In the genomic region with DNA sequence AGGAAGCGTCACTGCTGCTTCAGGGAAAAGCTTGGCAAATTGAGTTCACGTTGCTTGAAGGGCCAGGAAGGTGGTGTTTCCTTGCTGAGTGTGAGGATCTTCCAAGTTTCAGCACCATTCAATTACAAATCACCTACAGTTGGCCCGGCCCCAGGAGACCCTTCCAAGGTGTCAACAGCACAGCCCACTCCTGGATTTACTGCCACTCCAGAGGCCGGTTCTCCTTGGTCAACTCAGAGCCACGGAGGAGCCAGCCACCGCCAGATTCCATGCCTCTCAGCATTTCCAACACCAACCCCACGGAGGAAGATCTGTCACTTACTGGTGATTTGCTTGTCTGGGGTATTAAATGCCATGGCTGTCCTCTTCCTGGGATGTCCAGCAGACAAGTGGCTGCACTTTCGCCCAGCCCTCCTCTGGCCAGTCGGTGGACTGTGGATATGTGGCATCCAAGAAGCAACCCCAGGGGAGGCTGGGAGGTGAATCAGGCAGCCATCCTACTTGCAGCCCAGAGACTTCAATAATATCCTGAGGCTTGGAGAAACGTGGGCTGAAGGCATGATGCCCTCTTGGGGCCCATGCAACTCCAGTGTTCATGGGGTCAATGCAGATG, we compare ENCODE assay signal across 28 cellular contexts.
"Had no signal": no experiment of that assay in that cellular context is flagged by ENCODE, and none has a peak within 500 bp of the region (broad histone marks: within the 10 kb centered on the region; RNA-seq: fewer than 3 reads in every experiment).

No MANE protein-coding gene starts in this region.

- H3K27me3 ChIP-seq: adrenal gland, SJSA1 had no signal

- H3K4me1 Mint-ChIP-seq: activated naive CD8-positive, alpha-beta T cell treated with anti-CD3 and anti-CD28 coated beads, Interleukin-2, amount 10 ng/mL, durations not matched to agents 7 days and 5 days had no signal

- ATAC-seq: activated CD4-positive, CD25-positive, alpha-beta regulatory T cell treated with anti-CD3 and anti-CD28 coated beads, Interleukin-2, amount 50 U/mL, for 24 hours; activated CD8-positive, alpha-beta T cell treated with anti-CD3 and anti-CD28 coated beads, Interleukin-2, amount 10 ng/mL, durations not matched to agents 7 days and 5 days; Panc1; SK-N-SH treated with all-trans-retinoic acid at 6 μM for 48 hours had no signal

- H3K27ac ChIP-seq: adrenal gland, RWPE1, SJSA1 had no signal

- H3K4me3 Mint-ChIP-seq: activated CD8-positive, alpha-beta T cell treated with anti-CD3 and anti-CD28 coated beads, Interleukin-2, amount 10 ng/mL, durations not matched to agents 7 days and 5 days; activated naive CD8-positive, alpha-beta T cell treated with anti-CD3 and anti-CD28 coated beads, Interleukin-2, amount 10 ng/mL, durations not matched to agents 7 days and 5 days; IgD-negative memory B cell had no signal

- H3K27ac Mint-ChIP-seq: activated CD8-positive, alpha-beta T cell treated with anti-CD3 and anti-CD28 coated beads, Interleukin-2, amount 10 ng/mL, durations not matched to agents 7 days and 5 days; activated naive CD8-positive, alpha-beta T cell treated with anti-CD3 and anti-CD28 coated beads, Interleukin-2, amount 10 ng/mL, durations not matched to agents 7 days and 5 days; IgD-negative memory B cell had no signal

- H3K9me3 Mint-ChIP-seq: activated naive CD8-positive, alpha-beta T cell treated with anti-CD3 and anti-CD28 coated beads, Interleukin-2, amount 10 ng/mL, durations not matched to agents 7 days and 5 days; IgD-negative memory B cell had no signal

- H3K9me3 ChIP-seq: adrenal gland, SJSA1 had no signal

- H3K4me1 ChIP-seq: adrenal gland, SJSA1 had no signal

- H3K4me3 ChIP-seq: adrenal gland, SJSA1 had no signal

- H3K36me3 ChIP-seq: adrenal gland, SJSA1 had no signal

- H3K36me3 Mint-ChIP-seq: activated naive CD8-positive, alpha-beta T cell treated with anti-CD3 and anti-CD28 coated beads, Interleukin-2, amount 10 ng/mL, durations not matched to agents 7 days and 5 days had no signal

- DNase-seq: activated CD4-positive, alpha-beta T cell treated with anti-CD3 and anti-CD28 coated beads for 48 hours; activated CD4-positive, alpha-beta T cell treated with anti-CD3 and anti-CD28 coated beads, Interleukin-2, amount 50 U/mL, for 4 hours; activated CD8-positive, alpha-beta memory T cell treated with anti-CD3 and anti-CD28 coated beads, Interleukin-2, amount 50 U/mL, for 48 hours; activated CD8-positive, alpha-beta T cell treated with anti-CD3 and anti-CD28 coated beads, Interleukin-2, amount 10 ng/mL, durations not matched to agents 7 days and 5 days; activated naive CD4-positive, alpha-beta T cell treated with anti-CD3 and anti-CD28 coated beads, Interleukin-2, amount 50 U/mL, for 16 hours; activated naive CD8-positive, alpha-beta T cell treated with anti-CD3 and anti-CD28 coated beads, Interleukin-2, amount 10 ng/mL, durations not matched to agents 7 days and 5 days; activated T-cell treated with anti-CD3 and anti-CD28 coated beads, Interleukin-2, amount 50 U/mL, for 1 hour; anterior cingulate cortex; KG1; NCI-H1092; NCI-H1417 treated with DMSO at 0.1 percent for 48 hours; NCI-H1694; NCI-H2029; NCI-H2107; NCI-H345; NCI-H510A treated with DMSO at 0.1 percent for 48 hours; NCI-H69; NK-92 treated with Interleukin-12 subunit alpha and Interleukin-12 subunit beta, amount 100 ng/mL, for 24 hours; OCI-M1; SHP77; SW 1271 had no signal
